ENCODE assay signal across 8 cellular contexts in genomic region chr6:159969204-159969912, GRCh38. TPM values are rescaled to one million over a fixed set of nuclear protein-coding genes. Genes with fewer than 3 reads are reported as not detected.
DNase-seq lines count a peak whose midpoint lies in the region; ATAC-seq, FAIRE-seq and TF ChIP-seq lines count a peak whose summit lies in the region.

No MANE protein-coding gene starts in this region.

- H3K9me3 Mint-ChIP-seq in T-helper 2 cell treated with Interferon-gamma antibody and Interleukin-4, amounts not matched to agents 5 μg/mL and 100 μg/mL, for 36 hours, result no peaks in the 10 kb centered on the region

- H3K36me3 Mint-ChIP-seq in T-helper 2 cell treated with Interferon-gamma antibody and Interleukin-4, amounts not matched to agents 5 μg/mL and 100 μg/mL, for 36 hours (ENCODE audit: low read depth), result peaks cover 12% of the 10 kb centered on the region

- H3K4me1 ChIP-seq in lung (ENCODE audit: control insufficient read depth in 2 of 2, insufficient read depth in 2 of 2, low read length in 2 of 2) (peaks cover 11 to 29% of the 10 kb centered on the region in 2 donors), thoracic aorta (ENCODE audit: control insufficient read depth in 1 of 2, low read depth in 2 of 2) (peaks cover 14 to 42% of the 10 kb centered on the region in 2 donors)

- DNase-seq in AG10803 (ENCODE audit: low read depth), result peak; percentile 23
- peak; percentile 34 for DNase-seq in T-helper 2 cell treated with Interferon-gamma antibody and Interleukin-4, amounts not matched to agents 5 μg/mL and 100 μg/mL, for 36 hours (ENCODE audit: low spot score)
- peak; percentile 67 for DNase-seq in choroid plexus epithelial cell (ENCODE audit: low read depth)
- DNase-seq in lung (ENCODE audit: low spot score), result no peak
- DNase-seq in thoracic aorta (ENCODE audit: low spot score), result no peak
- DNase-seq in HTR-8/SVneo (ENCODE audit: insufficient read length, low spot score), result no peak

- WGBS in lung, 2 donors, result 0 to 1% methylated on average over 76 to 91 of the region's 91 CpGs

- no peak for FAIRE-seq in HTR-8/SVneo (lab: Jason Lieb, UNC)

- H3K9me3 ChIP-seq in lung (ENCODE audit: control insufficient read depth in 2 of 2, insufficient read depth in 1 of 2, low read length in 1 of 2) (peaks cover 0 to 1% of the 10 kb centered on the region in 2 donors), thoracic aorta (no peaks in the 10 kb centered on the region)

- ATAC-seq in GM19025 (IDR thresholded peaks at IDR 0.05; ENCODE audit: low read depth, unreplicated experiment) (peak; percentile 36), HG03139 (IDR thresholded peaks at IDR 0.05; ENCODE audit: unreplicated experiment) (peak; percentile 29), lung (ENCODE audit: insufficient read depth, low FRiP score) (no peak), thoracic aorta (ENCODE audit: insufficient number of reproducible peaks, low FRiP score, low read depth) (peak; percentile 34)

- H3K27me3 ChIP-seq in lung (ENCODE audit: control insufficient read depth, insufficient read depth) (no peaks in the 10 kb centered on the region), thoracic aorta (replicated peaks; ENCODE audit: insufficient read depth) (no peaks in the 10 kb centered on the region)

- H3K4me3 ChIP-seq in AG10803 (ENCODE audit: low read length) (peak overlapping the region; percentile 68), choroid plexus epithelial cell (ENCODE audit: low read depth, low read length) (peak overlapping the region; percentile 76), lung (peak overlapping the region; percentile 98), thoracic aorta (peak overlapping the region; percentile 96)

- H3K4me1 Mint-ChIP-seq in T-helper 2 cell treated with Interferon-gamma antibody and Interleukin-4, amounts not matched to agents 5 μg/mL and 100 μg/mL, for 36 hours (ENCODE audit: low read depth), result peaks cover 40% of the 10 kb centered on the region

- peak overlapping the region; percentile 96 for H3K4me3 Mint-ChIP-seq in T-helper 2 cell treated with Interferon-gamma antibody and Interleukin-4, amounts not matched to agents 5 μg/mL and 100 μg/mL, for 36 hours

- H3K27me3 Mint-ChIP-seq in T-helper 2 cell treated with Interferon-gamma antibody and Interleukin-4, amounts not matched to agents 5 μg/mL and 100 μg/mL, for 36 hours (ENCODE audit: low read depth), result peaks cover 14% of the 10 kb centered on the region

- peak overlapping the region; percentile 97 for H3K27ac Mint-ChIP-seq in T-helper 2 cell treated with Interferon-gamma antibody and Interleukin-4, amounts not matched to agents 5 μg/mL and 100 μg/mL, for 36 hours

- H3K36me3 ChIP-seq in lung (ENCODE audit: control insufficient read depth in 2 of 2, insufficient read depth in 2 of 2, low read length in 2 of 2) (no peaks in the 10 kb centered on the region), thoracic aorta (no peaks in the 10 kb centered on the region)

- H3K27ac ChIP-seq in lung (ENCODE audit: low read depth in 1 of 2, low read length in 1 of 2) (peak overlapping the region; percentile 97 to 98), thoracic aorta (peak overlapping the region; percentile 77 to 80)

- TF ChIP-seq CTCF in AG10803 (conservative IDR thresholded peaks at IDR 0.05; ENCODE audit: low read length) (no peak), choroid plexus epithelial cell (conservative IDR thresholded peaks at IDR 0.05; ENCODE audit: low read depth, low read length) (no peak), lung (IDR thresholded peaks at IDR 0.05; ENCODE audit: control extremely low read depth, extremely low read depth) (no peak), thoracic aorta (IDR thresholded peaks at IDR 0.05) (no peak)

RNA-seq across cellular contexts. Expression of gene IGF2R, which starts 0.5 kb away (rescaled TPM):
- total RNA-seq in lung (100 to 1,000 TPM; 118 to 125 TPM), thoracic aorta (10 to 100 TPM; 82.2 to 88.4 TPM)
- polyA plus RNA-seq in lung, result 10 to 100 TPM; 30.0 to 67.3 TPM

Comparison
In these comparisons a context has a peak if more than half of its experiments do, and no peak if none do; other contexts are left out.
1. DNase-seq: peak in AG10803 (single experiment), T-helper 2 cell treated with Interferon-gamma antibody and Interleukin-4, amounts not matched to agents 5 μg/mL and 100 μg/mL, for 36 hours (single experiment) and choroid plexus epithelial cell (single experiment); none in lung (single experiment), thoracic aorta (single experiment) and HTR-8/SVneo (single experiment).
2. Peak in every context shown above with its lines, with median percentiles within 50 percentile points of each other: H3K4me3 ChIP-seq.